In genomic region chr18:21111351-21112139, GRCh38 we compare ENCODE assay signal across 1 cellular context.
TF ChIP-seq lines count a peak whose summit lies in the region.

ROCK1 (minus strand) TSS chr18:21111813; CDS start chr18:21110910, 903 bp downstream.

TF ChIP-seq in WTC11, 78 proteins besides CTCF, POLR2A, EP300 and RAD21 (continued from another document):
- TF ChIP-seq ZNF512 (CRISPR knock-in tag; IDR thresholded peaks at IDR 0.05; ENCODE audit: borderline replicate concordance) (no peak), PRDM15 (CRISPR knock-in tag; IDR thresholded peaks at IDR 0.05) (no peak), HMGXB4 (CRISPR knock-in tag; IDR thresholded peaks at IDR 0.05) (no peak), ERG (CRISPR knock-in tag; IDR thresholded peaks at IDR 0.05) (no peak), ZSCAN18 (CRISPR knock-in tag; IDR thresholded peaks at IDR 0.05) (no peak), SMAD3 (CRISPR knock-in tag; IDR thresholded peaks at IDR 0.05; ENCODE audit: borderline replicate concordance) (no peak), E2F4 (CRISPR knock-in tag; IDR thresholded peaks at IDR 0.05; ENCODE audit: borderline replicate concordance, low read depth) (no peak), PRRX2 (CRISPR knock-in tag; IDR thresholded peaks at IDR 0.05) (no peak), TEAD4 (CRISPR knock-in tag; IDR thresholded peaks at IDR 0.05) (no peak), ZBTB21 (CRISPR knock-in tag; IDR thresholded peaks at IDR 0.05; ENCODE audit: borderline replicate concordance) (no peak), FOXJ3 (CRISPR knock-in tag; IDR thresholded peaks at IDR 0.05; ENCODE audit: borderline replicate concordance) (no peak), GABPB1 (CRISPR knock-in tag; IDR thresholded peaks at IDR 0.05) (0 out of 2 replicates have a peak, but pooled peaks have one; percentile 33), ZNF281 (CRISPR knock-in tag; IDR thresholded peaks at IDR 0.05) (no peak), GTF2I (CRISPR knock-in tag; conservative IDR thresholded peaks at IDR 0.05) (no peak), CREM (CRISPR knock-in tag; IDR thresholded peaks at IDR 0.05) (no peak), JUN (CRISPR knock-in tag; IDR thresholded peaks at IDR 0.05) (no peak), ZNF317 (CRISPR knock-in tag; IDR thresholded peaks at IDR 0.05; ENCODE audit: borderline replicate concordance, low read depth) (no peak), E2F1 (CRISPR knock-in tag; IDR thresholded peaks at IDR 0.05) (no peak), TP53 (CRISPR knock-in tag; IDR thresholded peaks at IDR 0.05) (0 out of 2 replicates have a peak, but pooled peaks have one; percentile 37), USF1 (CRISPR knock-in tag; IDR thresholded peaks at IDR 0.05) (no peak), ZNF121 (CRISPR knock-in tag; IDR thresholded peaks at IDR 0.05) (no peak), HMGA2 (CRISPR knock-in tag; IDR thresholded peaks at IDR 0.05) (no peak), AFF4 (CRISPR knock-in tag; IDR thresholded peaks at IDR 0.05; ENCODE audit: borderline replicate concordance) (no peak)
